In the genomic region with DNA sequence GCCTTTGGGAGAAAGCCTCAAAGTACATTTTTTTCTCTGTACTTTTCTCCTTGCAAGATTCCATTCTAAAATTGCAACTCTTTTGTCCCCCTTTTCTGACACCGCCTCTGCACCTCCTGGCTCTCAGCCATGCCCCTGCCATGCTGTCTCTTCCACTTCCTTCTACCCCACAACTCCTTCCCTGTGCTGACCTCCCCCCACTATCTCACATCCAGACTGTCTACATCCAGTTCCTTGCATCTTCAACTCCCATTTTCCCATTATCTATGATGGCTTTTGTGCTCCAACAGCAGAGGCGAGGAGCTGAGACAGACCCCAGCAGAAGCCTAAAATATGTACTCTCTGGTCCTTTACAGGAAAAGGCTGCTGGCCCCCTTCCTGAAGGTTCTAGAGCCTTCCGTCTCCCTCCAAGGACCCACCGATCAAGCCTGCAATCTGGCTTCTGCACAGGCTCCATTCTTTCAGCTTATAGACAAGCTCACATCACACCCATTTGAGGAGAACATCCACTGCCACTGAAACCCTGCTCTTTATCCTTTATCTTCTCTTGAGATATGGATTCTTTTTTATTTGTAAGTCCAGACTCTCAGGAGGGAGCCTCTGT, we compare ENCODE assay signal across 11 cellular contexts. TPM values are rescaled to one million over a fixed set of nuclear protein-coding genes. Genes with fewer than 3 reads are reported as not detected.
DNase-seq lines count a peak whose midpoint lies in the region; ATAC-seq, FAIRE-seq and TF ChIP-seq lines count a peak whose summit lies in the region.
"Had no signal": no experiment of that assay in that cellular context is flagged by ENCODE, and none has a peak within 500 bp of the region (broad histone marks: within the 10 kb centered on the region; RNA-seq: fewer than 3 reads in every experiment).

No MANE protein-coding gene starts in this region.

- peak overlapping the region; percentile 55 for H3K9ac ChIP-seq in astrocyte (ENCODE audit: low read length)

- H3K27me3 Mint-ChIP-seq in astrocyte (ENCODE audit: low read depth, unreplicated experiment) = peaks cover 20% of the 10 kb centered on the region

- no peaks in the 10 kb centered on the region for H4K20me1 ChIP-seq in astrocyte (ENCODE audit: insufficient read depth, low read length)

- DNase-seq in right atrium auricular region (ENCODE audit: low spot score) (peak; percentile 57), Right ventricle myocardium superior (no peak), astrocyte (ENCODE audit: low read depth) (no peak), lower lobe of right lung (no peak), ureter (ENCODE audit: low spot score) (peak; percentile 39), NCI-H345 treated with DMSO at 0.1 percent for 48 hours (lab: John Stamatoyannopoulos, UW; ENCODE audit: unreplicated experiment) (no peak), putamen (ENCODE audit: low spot score) (no peak), G401 (ENCODE audit: low spot score) (no peak)

- H3K27me3 ChIP-seq in right atrium auricular region (no peaks in the 10 kb centered on the region), astrocyte (ENCODE audit: insufficient read depth, low read length) (no peaks in the 10 kb centered on the region), lower lobe of right lung (ENCODE audit: low read depth) (no peaks in the 10 kb centered on the region)

- peaks cover 1% of the 10 kb centered on the region for H3K9me3 Mint-ChIP-seq in astrocyte (ENCODE audit: unreplicated experiment)
- H3K9me3 Mint-ChIP-seq: neural crest cell had no signal

- intact Hi-C loops in Right ventricle myocardium superior (cut with DNase I) = loop anchor here (5.0 kb wide), 1 partner anchor 52 kb away; a partner anchor contains a TSS
- intact Hi-C loops in lower lobe of right lung (cut with DNase I) = no loop called here

- H3K27ac Mint-ChIP-seq in astrocyte (ENCODE audit: unreplicated experiment) = no peak overlapping the region
- H3K27ac Mint-ChIP-seq: B cell had no signal

- TF ChIP-seq CTCF in right atrium auricular region (IDR thresholded peaks at IDR 0.05) = no peak
- TF ChIP-seq CTCF in astrocyte (IDR thresholded peaks at IDR 0.05; ENCODE audit: insufficient read depth, low read depth, low read length) = no peak
- no peak for TF ChIP-seq CTCF in lower lobe of right lung (IDR thresholded peaks at IDR 0.05)

- in situ Hi-C loops in G401 (cut with HindIII; ENCODE audit: low sequenced_read_pairs) = no loop called here

- H3K36me3 ChIP-seq in right atrium auricular region (no peaks in the 10 kb centered on the region), astrocyte (ENCODE audit: insufficient read depth, low read length) (no peaks in the 10 kb centered on the region), lower lobe of right lung (no peaks in the 10 kb centered on the region)

- peaks cover 3% of the 10 kb centered on the region for H3K36me3 Mint-ChIP-seq in astrocyte (ENCODE audit: low read depth, unreplicated experiment)

- H3K4me3 Mint-ChIP-seq in astrocyte (ENCODE audit: unreplicated experiment) = no peak overlapping the region
- H3K4me3 Mint-ChIP-seq: B cell, neural crest cell had no signal

- peaks cover 0 to 92% of the 10 kb centered on the region in 2 donors for H3K4me1 ChIP-seq in right atrium auricular region
- H3K4me1 ChIP-seq in astrocyte (ENCODE audit: insufficient read depth, low read length) = peaks cover 56% of the 10 kb centered on the region
- H3K4me1 ChIP-seq in lower lobe of right lung = peaks cover 94% of the 10 kb centered on the region

- H3K4me2 ChIP-seq in astrocyte (ENCODE audit: low read length) = no peak overlapping the region

- H2AFZ ChIP-seq in astrocyte (ENCODE audit: low read depth, low read length) = no peak overlapping the region

- H3K79me2 ChIP-seq in astrocyte (ENCODE audit: insufficient read depth, low read length) = peaks cover 3% of the 10 kb centered on the region

- H3K4me1 Mint-ChIP-seq in astrocyte (ENCODE audit: low read depth, unreplicated experiment) = peaks cover 19% of the 10 kb centered on the region
- H3K4me1 Mint-ChIP-seq: B cell had no signal

- H3K27ac ChIP-seq in right atrium auricular region = peak overlapping the region; percentile 91 to 98
- H3K27ac ChIP-seq in astrocyte (ENCODE audit: low read depth, low read length) = peak overlapping the region; percentile 31
- peak overlapping the region; percentile 96 for H3K27ac ChIP-seq in lower lobe of right lung

- ATAC-seq in Right ventricle myocardium superior (ENCODE audit: poor library complexity) (no peak), lower lobe of right lung (no peak)

- H3K9me3 ChIP-seq in right atrium auricular region = no peaks in the 10 kb centered on the region
- no peaks in the 10 kb centered on the region for H3K9me3 ChIP-seq in astrocyte (ENCODE audit: insufficient read depth, low read depth, low read length)
- H3K9me3 ChIP-seq in lower lobe of right lung = no peaks in the 10 kb centered on the region

- no peak for FAIRE-seq in astrocyte (lab: Jason Lieb, UNC)
- FAIRE-seq: urothelium cell line had no signal

- H3K4me3 ChIP-seq in right atrium auricular region (no peak overlapping the region), astrocyte (ENCODE audit: insufficient read depth, low read depth, low read length) (no peak overlapping the region), lower lobe of right lung (no peak overlapping the region)

RNA-seq across cellular contexts. Expression of a gene that starts 50.2 kb away (rescaled TPM):
- total RNA-seq in right atrium auricular region (10 to 100 TPM; 12.7 to 16.1 TPM), Right ventricle myocardium superior (8.3 TPM), astrocyte (3.2 and 3.3 TPM in 2 replicates), lower lobe of right lung (20.9 TPM), ureter (30.3 TPM)
- total RNA-seq in G401 (2014; rRNA removed; shearing (Covaris generic)) = 3.1 and 4.2 TPM in 2 replicates

Comparison
In these comparisons a context has a peak if more than half of its experiments do, and no peak if none do; other contexts are left out.
1. DNase-seq: peak in right atrium auricular region (single experiment) and ureter (single experiment); none in Right ventricle myocardium superior (single experiment), astrocyte (single experiment), lower lobe of right lung (single experiment), NCI-H345 treated with DMSO at 0.1 percent for 48 hours (single experiment), putamen (single experiment) and G401 (single experiment).
2. H3K27ac ChIP-seq: peak in every context shown above with its lines; median percentile 96 in lower lobe of right lung; 94 in right atrium auricular region; 31 in astrocyte.